12 cellular contexts compared by ENCODE assay signal in genomic region chr15:59329570-59330350, GRCh38. TPM values are rescaled to one million over a fixed set of nuclear protein-coding genes. Genes with fewer than 3 reads are reported as not detected.
DNase-seq lines count a peak whose midpoint lies in the region; ATAC-seq, FAIRE-seq and TF ChIP-seq lines count a peak whose summit lies in the region.
"Had no signal": no experiment of that assay in that cellular context is flagged by ENCODE, and none has a peak within 500 bp of the region (broad histone marks: within the 10 kb centered on the region; RNA-seq: fewer than 3 reads in every experiment).

No MANE protein-coding gene starts in this region.

- FAIRE-seq in RCC 7860 (lab: Jason Lieb, UNC) = peak; percentile 98

- peak; percentile 84 for ATAC-seq in sciatic nerve
- ATAC-seq in activated CD8-positive, alpha-beta T cell treated with anti-CD3 and anti-CD28 coated beads, Interleukin-2, amount 10 ng/mL, durations not matched to agents 7 days and 5 days = no peak

- no peaks in the 10 kb centered on the region for H3K9me3 Mint-ChIP-seq in Calu3 (ENCODE audit: low read depth, unreplicated experiment)
- H3K9me3 Mint-ChIP-seq in activated CD8-positive, alpha-beta T cell treated with anti-CD3 and anti-CD28 coated beads, Interleukin-2, amount 10 ng/mL, durations not matched to agents 7 days and 5 days (ENCODE audit: insufficient read depth) = no peaks in the 10 kb centered on the region
- H3K9me3 Mint-ChIP-seq: activated naive CD4-positive, alpha-beta T cell treated with anti-CD3 and anti-CD28 coated beads, Interleukin-2, amount 10 ng/mL, durations not matched to agents 7 days and 5 days; HFFc6 had no signal

- H3K27ac Mint-ChIP-seq in Calu3 (ENCODE audit: unreplicated experiment) = peak overlapping the region; percentile 78
- no peak overlapping the region for H3K27ac Mint-ChIP-seq in activated CD8-positive, alpha-beta T cell treated with anti-CD3 and anti-CD28 coated beads, Interleukin-2, amount 10 ng/mL, durations not matched to agents 7 days and 5 days
- H3K27ac Mint-ChIP-seq: activated naive CD4-positive, alpha-beta T cell treated with anti-CD3 and anti-CD28 coated beads, Interleukin-2, amount 10 ng/mL, durations not matched to agents 7 days and 5 days; HFFc6 had no signal

- POLR2A ChIA-PET in activated CD8-positive, alpha-beta T cell treated with anti-CD3 and anti-CD28 coated beads, Interleukin-2, amount 10 ng/mL, durations not matched to agents 7 days and 5 days (lab: Charles Lee) = no interaction called here

- H3K36me3 Mint-ChIP-seq in Calu3 (ENCODE audit: insufficient read depth, unreplicated experiment) = peaks cover 49% of the 10 kb centered on the region
- peaks cover 3% of the 10 kb centered on the region for H3K36me3 Mint-ChIP-seq in activated CD8-positive, alpha-beta T cell treated with anti-CD3 and anti-CD28 coated beads, Interleukin-2, amount 10 ng/mL, durations not matched to agents 7 days and 5 days (ENCODE audit: low read depth)
- H3K36me3 Mint-ChIP-seq: activated naive CD4-positive, alpha-beta T cell treated with anti-CD3 and anti-CD28 coated beads, Interleukin-2, amount 10 ng/mL, durations not matched to agents 7 days and 5 days had no signal

- peaks cover 93% of the 10 kb centered on the region for H3K4me1 Mint-ChIP-seq in Calu3 (ENCODE audit: low read depth, unreplicated experiment)
- peaks cover 23% of the 10 kb centered on the region for H3K4me1 Mint-ChIP-seq in activated CD8-positive, alpha-beta T cell treated with anti-CD3 and anti-CD28 coated beads, Interleukin-2, amount 10 ng/mL, durations not matched to agents 7 days and 5 days (ENCODE audit: low read depth)

- H3K4me3 Mint-ChIP-seq in Calu3 (ENCODE audit: low read depth, unreplicated experiment) = peak overlapping the region; percentile 63
- no peak overlapping the region for H3K4me3 Mint-ChIP-seq in activated CD8-positive, alpha-beta T cell treated with anti-CD3 and anti-CD28 coated beads, Interleukin-2, amount 10 ng/mL, durations not matched to agents 7 days and 5 days
- H3K4me3 Mint-ChIP-seq: activated naive CD4-positive, alpha-beta T cell treated with anti-CD3 and anti-CD28 coated beads, Interleukin-2, amount 10 ng/mL, durations not matched to agents 7 days and 5 days; HFFc6 had no signal

- TF ChIP-seq CTCF in Calu3 (IDR thresholded peaks at IDR 0.05; ENCODE audit: unreplicated experiment) = no peak

- TSS peak; percentile 94 for BruUV-seq in Calu3 (replicated peaks; lab: Mats Ljungman, UMichigan)

- intact Hi-C loops in Calu3 (cut with micrococcal nuclease; ENCODE audit: unreplicated experiment) = loop anchor here (1.0 to 5.0 kb wide), 3 partner anchors 32 to 78 kb away; no protein-coding TSS in a partner anchor
- intact Hi-C loops in sciatic nerve (cut with DNase I) = no loop called here

- no peaks in the 10 kb centered on the region for H3K27me3 Mint-ChIP-seq in Calu3 (ENCODE audit: unreplicated experiment)
- peaks cover 17% of the 10 kb centered on the region for H3K27me3 Mint-ChIP-seq in activated CD8-positive, alpha-beta T cell treated with anti-CD3 and anti-CD28 coated beads, Interleukin-2, amount 10 ng/mL, durations not matched to agents 7 days and 5 days (ENCODE audit: low read depth)

- DNase-seq in Calu3 = peak; percentile 76
- DNase-seq in RCC 7860 (ENCODE audit: low spot score) = peak; percentile 96
- DNase-seq in glomerular visceral epithelial cell (ENCODE audit: extremely low spot score) = peak; percentile 95
- no peak for DNase-seq in sciatic nerve (ENCODE audit: low spot score)
- DNase-seq in activated CD8-positive, alpha-beta T cell treated with anti-CD3 and anti-CD28 coated beads, Interleukin-2, amount 10 ng/mL, durations not matched to agents 7 days and 5 days = no peak
- DNase-seq in COLO668 (lab: John Stamatoyannopoulos, UW; ENCODE audit: unreplicated experiment) = no peak
- DNase-seq in inferior parietal cortex (ENCODE audit: extremely low spot score) = no peak
- DNase-seq in NCI-H524 treated with DMSO at 0.1 percent for 48 hours (lab: John Stamatoyannopoulos, UW) = no peak
- DNase-seq: activated naive CD4-positive, alpha-beta T cell treated with anti-CD3 and anti-CD28 coated beads, Interleukin-2, amount 10 ng/mL, durations not matched to agents 7 days and 5 days; HFFc6; NCI-H1417; PC-9 had no signal

- CTCF ChIA-PET in Calu3 (lab: Charles Lee) = interaction anchor here (0.6 to 2.1 kb wide), 8 partner anchors 21 to 411 kb away, joined by 3 to 10 read pairs (median 4); no protein-coding TSS in a partner anchor
- CTCF ChIA-PET in activated CD8-positive, alpha-beta T cell treated with anti-CD3 and anti-CD28 coated beads, Interleukin-2, amount 10 ng/mL, durations not matched to agents 7 days and 5 days (lab: Charles Lee) = interaction anchor here (2.2 kb wide), 1 partner anchor 83 kb away, joined by 7 read pairs; no protein-coding TSS in a partner anchor

RNA-seq across cellular contexts. Expression of gene MYO1E, which starts 42.9 kb away (rescaled TPM):
- total RNA-seq in Calu3 (2022) (617 and 655 TPM in 2 replicates), sciatic nerve (146 TPM)
- 100 to 1,000 TPM in 1 of 2 experiments, 10 to 100 TPM in 1; 90.4 to 101 TPM for total RNA-seq in activated CD8-positive, alpha-beta T cell treated with anti-CD3 and anti-CD28 coated beads, Interleukin-2, amount 10 ng/mL, durations not matched to agents 7 days and 5 days

Comparison
In these comparisons a context has a peak if more than half of its experiments do, and no peak if none do; other contexts are left out.
1. DNase-seq: peak in Calu3 (single experiment), RCC 7860 (single experiment) and glomerular visceral epithelial cell (single experiment); none in sciatic nerve (single experiment), activated CD8-positive, alpha-beta T cell treated with anti-CD3 and anti-CD28 coated beads, Interleukin-2, amount 10 ng/mL, durations not matched to agents 7 days and 5 days (single experiment), COLO668 (single experiment), inferior parietal cortex (single experiment) and NCI-H524 treated with DMSO at 0.1 percent for 48 hours (single experiment).